In the genomic region with DNA sequence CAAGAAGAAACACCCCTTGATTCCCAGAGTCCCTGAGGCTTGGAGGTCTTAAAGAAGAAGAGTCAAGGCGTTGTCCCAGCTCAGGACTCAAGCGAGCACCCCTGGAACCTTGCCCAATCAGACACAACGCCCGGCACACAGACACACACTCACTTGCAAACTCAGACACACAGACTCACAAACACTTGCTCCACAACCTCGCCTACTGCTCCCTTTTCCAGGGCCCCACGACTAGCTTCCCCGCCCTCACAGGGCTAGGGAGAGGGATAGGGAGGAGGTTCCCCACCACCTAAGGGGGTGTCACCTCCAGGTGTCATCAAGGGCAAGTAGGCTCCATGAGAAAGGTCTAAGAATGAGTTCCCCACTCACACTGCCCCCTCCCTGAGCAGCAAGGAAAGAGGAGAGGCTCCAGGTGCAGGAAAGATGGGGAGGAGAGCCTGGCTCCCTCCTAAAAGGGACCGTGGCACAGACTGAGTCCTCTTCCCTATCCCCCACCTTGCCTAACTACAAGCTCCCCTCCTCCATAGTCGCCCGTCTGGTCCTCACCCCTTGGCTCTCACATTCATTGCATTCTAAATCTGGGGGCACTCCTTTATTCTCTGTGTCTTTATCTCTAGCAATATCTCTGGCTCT, we compare ENCODE assay signal across 12 cellular contexts. TPM values are rescaled to one million over a fixed set of nuclear protein-coding genes. Genes with fewer than 3 reads are reported as not detected.
DNase-seq lines count a peak whose midpoint lies in the region; ATAC-seq, FAIRE-seq and TF ChIP-seq lines count a peak whose summit lies in the region.
"Had no signal": no experiment of that assay in that cellular context is flagged by ENCODE, and none has a peak within 500 bp of the region (broad histone marks: within the 10 kb centered on the region; RNA-seq: fewer than 3 reads in every experiment).

No MANE protein-coding gene starts in this region.

- no peak overlapping the region for H3K27ac Mint-ChIP-seq in WTC11

- H3K9me3 Mint-ChIP-seq in WTC11 = no peaks in the 10 kb centered on the region

- no peaks in the 10 kb centered on the region for H3K79me2 ChIP-seq in keratinocyte (ENCODE audit: control insufficient read depth, insufficient read depth, low read length)

- dilution Hi-C loops in keratinocyte (cut with MboI; ENCODE audit: extremely low pct_ligation_motif_present, low sequenced_read_pairs) = no loop called here

- no peak overlapping the region for H3K9ac ChIP-seq in keratinocyte (ENCODE audit: control insufficient read depth, extremely low read depth, insufficient read depth, low read length)

- CTCF ChIA-PET in WTC11 (lab: Charles Lee) = interaction anchor here (0.6 to 11.0 kb wide), 14 partner anchors 11 to 377 kb away, joined by 3 to 164 read pairs (median 8); partner anchors contain the start of genes ARF3, DDN, FKBP11 and PRKAG1

- no peaks in the 10 kb centered on the region for H3K9me1 ChIP-seq in keratinocyte (ENCODE audit: control insufficient read depth, extremely low read depth, insufficient read depth, low read length)

- H3K4me3 ChIP-seq in right cardiac atrium (ENCODE audit: low read length) (peak overlapping the region; percentile 29), right atrium auricular region (peak overlapping the region in 1 of 2 donors; percentile 41), keratinocyte (ENCODE audit: control insufficient read depth in 2 of 3, extremely low read depth in 1 of 3, insufficient read depth in 2 of 3, low read depth in 1 of 3, low read length in 3 of 3) (peak overlapping the region in 2 of 3 experiments; percentile 51 to 57), vagina (peak overlapping the region; percentile 25 to 40)

- H3K27ac ChIP-seq in right cardiac atrium (ENCODE audit: low read length) (no peak overlapping the region), right atrium auricular region (no peak overlapping the region), keratinocyte (ENCODE audit: control insufficient read depth, insufficient read depth, low read length) (no peak overlapping the region), vagina (no peak overlapping the region)

- H3K4me2 ChIP-seq in keratinocyte (ENCODE audit: control insufficient read depth, extremely low read depth, insufficient read depth, low read depth, low read length) = peak overlapping the region; percentile 82

- H3K4me1 ChIP-seq in right cardiac atrium (ENCODE audit: control insufficient read depth, insufficient read depth, low read length) = peaks cover 2% of the 10 kb centered on the region
- H3K4me1 ChIP-seq in right atrium auricular region = peaks cover 0 to 39% of the 10 kb centered on the region in 2 donors
- H3K4me1 ChIP-seq in keratinocyte (ENCODE audit: control insufficient read depth, extremely low read depth, insufficient read depth, low read length) = peaks cover 28% of the 10 kb centered on the region
- peaks cover 37% of the 10 kb centered on the region for H3K4me1 ChIP-seq in vagina

- DNase-seq in right cardiac atrium (peak in 1 of 3 donors; percentile 57), right atrium auricular region (ENCODE audit: low spot score) (no peak), WTC11 (ENCODE audit: low spot score) (no peak), keratinocyte (ENCODE audit: low read depth, low spot score) (no peak), vagina (ENCODE audit: extremely low spot score in 2 of 2) (no peak), omental fat pad (ENCODE audit: low spot score) (no peak)
- DNase-seq in effector CD8-positive, alpha-beta T cell (lab: John Stamatoyannopoulos, UW) = no peak
- DNase-seq: activated effector memory CD4-positive, alpha-beta T cell treated with anti-CD3 and anti-CD28 coated beads, Interleukin-2, amount 50 U/mL, for 16 hours had no signal

- intact Hi-C loops in right cardiac atrium (cut with DNase I) (no loop called here), vagina (cut with DNase I) (no loop called here)

- H3K9me3 ChIP-seq in right cardiac atrium (ENCODE audit: control insufficient read depth, low read length) (no peaks in the 10 kb centered on the region), right atrium auricular region (no peaks in the 10 kb centered on the region), keratinocyte (ENCODE audit: control insufficient read depth, low read depth, low read length) (no peaks in the 10 kb centered on the region), vagina (no peaks in the 10 kb centered on the region)
- H3K9me3 ChIP-seq: gastroesophageal sphincter had no signal

- TF ChIP-seq POLR2A in vagina (IDR thresholded peaks at IDR 0.05) = no peak

- ATAC-seq in right cardiac atrium (no peak), WTC11 (0 out of 2 replicates have a peak, but pooled peaks have one; percentile 3), HG03045 (IDR thresholded peaks at IDR 0.05; ENCODE audit: unreplicated experiment) (no peak), omental fat pad (ENCODE audit: low FRiP score) (no peak)
- ATAC-seq: gastroesophageal sphincter had no signal

- POLR2A ChIA-PET in WTC11 (lab: Charles Lee) = interaction anchor here (0.5 to 1.6 kb wide), 2 partner anchors 14 to 105 kb away, joined by 3 to 4 read pairs; partner anchors contain the start of genes ARF3 and RND1

- H3K27me3 ChIP-seq in right cardiac atrium (ENCODE audit: control insufficient read depth, insufficient read depth) = no peaks in the 10 kb centered on the region
- peaks cover 3 to 12% of the 10 kb centered on the region in 2 donors for H3K27me3 ChIP-seq in right atrium auricular region
- H3K27me3 ChIP-seq in keratinocyte (ENCODE audit: control insufficient read depth, extremely low read depth, insufficient read depth, low read length) = peaks cover 49% of the 10 kb centered on the region
- H3K27me3 ChIP-seq in vagina = no peaks in the 10 kb centered on the region

- peaks cover 97% of the 10 kb centered on the region for H3K27me3 Mint-ChIP-seq in WTC11 (ENCODE audit: low read depth)

- H3K36me3 ChIP-seq in right atrium auricular region (no peaks in the 10 kb centered on the region), keratinocyte (ENCODE audit: control insufficient read depth in 2 of 2, extremely low read depth in 1 of 2, insufficient read depth in 2 of 2, low read length in 2 of 2) (no peaks in the 10 kb centered on the region), vagina (no peaks in the 10 kb centered on the region)
- H3K36me3 ChIP-seq: gastroesophageal sphincter had no signal

- TF ChIP-seq CTCF in right atrium auricular region (IDR thresholded peaks at IDR 0.05) (no peak), WTC11 (IDR thresholded peaks at IDR 0.05) (no peak), keratinocyte (optimal IDR thresholded peaks at IDR 0.05 in 1 of 3, IDR thresholded peaks at IDR 0.05 in 1 of 3, conservative IDR thresholded peaks at IDR 0.05 in 1 of 3; ENCODE audit: extremely low read depth in 1 of 3, insufficient read depth in 2 of 3, low read length in 3 of 3) (no peak), vagina (IDR thresholded peaks at IDR 0.05) (no peak), omental fat pad (IDR thresholded peaks at IDR 0.05) (no peak)

- peak overlapping the region; percentile 86 for H3K4me3 Mint-ChIP-seq in WTC11

- peak overlapping the region; percentile 83 for H2AFZ ChIP-seq in keratinocyte (ENCODE audit: control insufficient read depth, low read length)

- 33% methylated on average over 10 of the region's 10 CpGs for WGBS in right cardiac atrium

- peaks cover 47% of the 10 kb centered on the region for H3K4me1 Mint-ChIP-seq in WTC11

- FAIRE-seq in keratinocyte (lab: Jason Lieb, UNC) = no peak

- H3K36me3 Mint-ChIP-seq in WTC11 = no peaks in the 10 kb centered on the region

- H4K20me1 ChIP-seq in keratinocyte (ENCODE audit: control insufficient read depth, extremely low read depth, insufficient read depth, low read length) = no peaks in the 10 kb centered on the region

RNA-seq across cellular contexts. Expression of gene WNT10B, which starts 0.7 kb away (rescaled TPM):
- total RNA-seq in right cardiac atrium (1 to 10 TPM in 1 of 4 donors, under 1 TPM in 3; 0.57 to 1.7 (median 0.73) TPM), right atrium auricular region (under 1 TPM in 1 of 2 donors, not detected in 1; 0.74 TPM), WTC11 (2021) (0.50 to 0.55 TPM (median 0.55 TPM) in 3 replicates), vagina (4.7 TPM), omental fat pad (1 to 10 TPM in 1 of 4 donors, under 1 TPM in 3; 0.36 to 2.5 (median 0.56) TPM)
- polyA plus RNA-seq in right cardiac atrium (0.66 TPM), keratinocyte (0.09 to 0.24 TPM (median 0.22 TPM) in 3 replicates)
- polyA plus RNA-seq in keratinocyte (2011; ENCODE audit: low read depth) = not detected
- polyA plus RNA-seq in keratinocyte (2011; cell fraction: cytosol; rRNA removed) = 0.13 and 0.16 TPM in 2 replicates
- 0.41 and 0.46 TPM in 2 replicates for polyA plus RNA-seq in keratinocyte (2011; cell fraction: nucleus; rRNA removed)
- 0.17 and 0.39 TPM in 2 replicates for polyA plus RNA-seq in keratinocyte (2012; ENCODE audit: low replicate concordance)
- polyA minus RNA-seq in keratinocyte = 0.13 TPM in 1 of 3 replicates, not detected in the others
- polyA minus RNA-seq in keratinocyte (2011; cell fraction: cytosol; rRNA and poly(A)+ RNA removed) = not detected
- 0.31 TPM in 1 of 2 replicates, not detected in the other for polyA minus RNA-seq in keratinocyte (2011; cell fraction: nucleus; rRNA and poly(A)+ RNA removed)
- total RNA-seq: OCI-LY7 had no signal

RNA-seq across cellular contexts. Expression of gene WNT1, which starts 7.3 kb away (rescaled TPM):
- not detected for total RNA-seq in right cardiac atrium
- not detected for polyA plus RNA-seq in right cardiac atrium
- not detected for total RNA-seq in right atrium auricular region
- total RNA-seq in WTC11 (2021) = not detected in 3 replicates
- not detected in 3 replicates for polyA plus RNA-seq in keratinocyte
- not detected for polyA plus RNA-seq in keratinocyte (2011; ENCODE audit: low read depth)
- not detected in 2 replicates for polyA plus RNA-seq in keratinocyte (2011; cell fraction: cytosol; rRNA removed)
- not detected in 2 replicates for polyA plus RNA-seq in keratinocyte (2011; cell fraction: nucleus; rRNA removed)
- polyA plus RNA-seq in keratinocyte (2012; ENCODE audit: low replicate concordance) = not detected in 2 replicates
- polyA minus RNA-seq in keratinocyte = not detected in 3 replicates
- not detected for polyA minus RNA-seq in keratinocyte (2011; cell fraction: cytosol; rRNA and poly(A)+ RNA removed)
- not detected in 2 replicates for polyA minus RNA-seq in keratinocyte (2011; cell fraction: nucleus; rRNA and poly(A)+ RNA removed)
- total RNA-seq in vagina = not detected
- under 1 TPM in 1 of 4 donors, not detected in 3; 0.60 TPM for total RNA-seq in omental fat pad
- total RNA-seq: gastroesophageal sphincter, OCI-LY7, urinary bladder had no signal
- polyA plus RNA-seq: urinary bladder had no signal

RNA-seq across cellular contexts. Expression of gene ARF3, which starts 13.5 kb away (rescaled TPM):
- total RNA-seq in right cardiac atrium (10 to 100 TPM; 75.6 to 94.8 (median 80.6) TPM), right atrium auricular region (10 to 100 TPM; 35.5 to 48.8 TPM), WTC11 (2021) (238 to 256 TPM (median 248 TPM) in 3 replicates), vagina (56.2 TPM), omental fat pad (10 to 100 TPM; 57.1 to 91.5 (median 68.3) TPM)
- polyA plus RNA-seq in right cardiac atrium (65.0 TPM), keratinocyte (236 to 253 TPM (median 250 TPM) in 3 replicates)
- 62.2 TPM for polyA plus RNA-seq in keratinocyte (2011; ENCODE audit: low read depth)
- polyA plus RNA-seq in keratinocyte (2011; cell fraction: cytosol; rRNA removed) = 324 and 334 TPM in 2 replicates
- 324 and 330 TPM in 2 replicates for polyA plus RNA-seq in keratinocyte (2011; cell fraction: nucleus; rRNA removed)
- 84.4 and 202 TPM in 2 replicates for polyA plus RNA-seq in keratinocyte (2012; ENCODE audit: low replicate concordance)
- 192 to 243 TPM (median 216 TPM) in 3 replicates for polyA minus RNA-seq in keratinocyte
- polyA minus RNA-seq in keratinocyte (2011; cell fraction: cytosol; rRNA and poly(A)+ RNA removed) = 84.0 TPM
- polyA minus RNA-seq in keratinocyte (2011; cell fraction: nucleus; rRNA and poly(A)+ RNA removed) = 47.5 and 79.6 TPM in 2 replicates

RNA-seq across cellular contexts. Expression of gene DDN, which starts 28.4 kb away (rescaled TPM):
- total RNA-seq in right cardiac atrium = 1 to 10 TPM in 2 of 4 donors, under 1 TPM in 2; 0.42 to 2.8 (median 1.1) TPM
- polyA plus RNA-seq in right cardiac atrium = 1.6 TPM
- under 1 TPM; 0.44 to 0.67 TPM for total RNA-seq in right atrium auricular region
- 0.33 to 0.55 TPM (median 0.50 TPM) in 3 replicates for total RNA-seq in WTC11 (2021)
- polyA plus RNA-seq in keratinocyte = 0.09 to 0.17 TPM (median 0.10 TPM) in 3 replicates
- polyA plus RNA-seq in keratinocyte (2011; ENCODE audit: low read depth) = not detected
- polyA plus RNA-seq in keratinocyte (2011; cell fraction: cytosol; rRNA removed) = not detected in 2 replicates
- 0.24 and 0.39 TPM in 2 replicates for polyA plus RNA-seq in keratinocyte (2011; cell fraction: nucleus; rRNA removed)
- polyA plus RNA-seq in keratinocyte (2012; ENCODE audit: low replicate concordance) = 0.08 and 0.13 TPM in 2 replicates
- 0.06 TPM in 1 of 3 replicates, not detected in the others for polyA minus RNA-seq in keratinocyte
- polyA minus RNA-seq in keratinocyte (2011; cell fraction: cytosol; rRNA and poly(A)+ RNA removed) = not detected
- polyA minus RNA-seq in keratinocyte (2011; cell fraction: nucleus; rRNA and poly(A)+ RNA removed) = 0.21 TPM in 1 of 2 replicates, not detected in the other
- not detected for total RNA-seq in vagina
- under 1 TPM in 2 of 4 donors, not detected in 2; 0.12 to 0.65 TPM for total RNA-seq in omental fat pad
- total RNA-seq: gastroesophageal sphincter had no signal
- polyA plus RNA-seq: urinary bladder had no signal

RNA-seq across cellular contexts. Expression of gene FKBP11, which starts 45.5 kb away (rescaled TPM):
- total RNA-seq in right cardiac atrium (10 to 100 TPM in 3 of 4 donors, 1 to 10 TPM in 1; 3.9 to 14.8 (median 12.3) TPM), right atrium auricular region (10 to 100 TPM in 1 of 2 donors, 1 to 10 TPM in 1; 9.1 to 10.2 TPM), WTC11 (2021) (54.7 to 64.5 TPM (median 62.9 TPM) in 3 replicates), vagina (16.9 TPM), omental fat pad (10 to 100 TPM; 14.7 to 32.1 (median 22.5) TPM)
- polyA plus RNA-seq in right cardiac atrium (7.6 TPM), keratinocyte (9.5 to 18.4 TPM (median 18.1 TPM) in 3 replicates)
- 2.2 TPM for polyA plus RNA-seq in keratinocyte (2011; ENCODE audit: low read depth)
- 7.9 and 8.1 TPM in 2 replicates for polyA plus RNA-seq in keratinocyte (2011; cell fraction: cytosol; rRNA removed)
- polyA plus RNA-seq in keratinocyte (2011; cell fraction: nucleus; rRNA removed) = 32.7 and 35.4 TPM in 2 replicates
- polyA plus RNA-seq in keratinocyte (2012; ENCODE audit: low replicate concordance) = 6.2 and 26.8 TPM in 2 replicates
- polyA minus RNA-seq in keratinocyte = 10.0 to 16.9 TPM (median 10.5 TPM) in 3 replicates
- polyA minus RNA-seq in keratinocyte (2011; cell fraction: cytosol; rRNA and poly(A)+ RNA removed) = 13.8 TPM
- polyA minus RNA-seq in keratinocyte (2011; cell fraction: nucleus; rRNA and poly(A)+ RNA removed) = 10.6 and 11.1 TPM in 2 replicates
